Comparison of ENCODE assay signal across 8 cellular contexts in the genomic region with DNA sequence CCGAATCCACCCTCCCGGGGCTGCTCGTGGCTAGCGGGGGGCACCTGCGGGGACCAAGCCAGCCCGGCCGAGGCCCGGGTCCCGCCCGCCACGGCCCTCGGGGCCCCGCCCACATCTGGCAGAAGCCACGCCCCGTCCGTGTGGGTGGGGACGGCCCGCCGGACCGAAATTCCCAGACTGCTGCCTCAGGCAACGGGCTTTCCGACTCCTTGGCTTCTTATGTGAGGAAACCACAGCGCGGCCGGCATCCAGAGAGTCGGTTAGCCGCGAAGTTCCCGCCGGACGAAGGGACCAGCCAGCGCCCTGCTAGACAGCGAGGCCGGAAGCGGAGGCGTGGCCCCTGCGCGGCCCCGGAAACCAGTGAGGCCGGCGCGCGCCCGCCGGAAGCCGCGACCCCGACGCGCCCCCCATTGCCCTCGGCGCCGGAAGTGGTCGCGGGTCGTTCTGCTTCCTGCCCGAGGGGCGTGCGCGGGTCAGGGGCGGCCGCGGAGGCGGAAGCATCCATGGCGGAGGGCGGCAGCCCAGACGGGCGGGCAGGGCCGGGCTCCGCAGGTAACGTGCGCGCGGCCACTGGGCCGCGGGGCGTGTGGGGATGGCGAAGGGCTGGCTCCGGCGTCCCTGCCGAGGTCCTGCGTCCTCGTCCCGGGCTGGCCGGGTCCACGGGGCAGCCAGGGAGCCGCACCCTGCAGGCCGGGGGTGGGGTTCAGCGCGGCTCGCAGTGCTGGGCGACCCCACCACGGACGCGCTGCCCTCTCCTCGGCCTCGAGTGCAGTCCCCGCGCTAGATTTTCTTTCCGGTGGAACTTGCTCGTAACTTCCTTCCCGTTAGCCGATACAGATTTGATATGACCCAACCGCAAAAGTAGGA. TPM values are rescaled to one million over a fixed set of nuclear protein-coding genes. Genes with fewer than 3 reads are reported as not detected.
DNase-seq lines count a peak whose midpoint lies in the region; ATAC-seq and TF ChIP-seq lines count a peak whose summit lies in the region.

A gene with protein sequence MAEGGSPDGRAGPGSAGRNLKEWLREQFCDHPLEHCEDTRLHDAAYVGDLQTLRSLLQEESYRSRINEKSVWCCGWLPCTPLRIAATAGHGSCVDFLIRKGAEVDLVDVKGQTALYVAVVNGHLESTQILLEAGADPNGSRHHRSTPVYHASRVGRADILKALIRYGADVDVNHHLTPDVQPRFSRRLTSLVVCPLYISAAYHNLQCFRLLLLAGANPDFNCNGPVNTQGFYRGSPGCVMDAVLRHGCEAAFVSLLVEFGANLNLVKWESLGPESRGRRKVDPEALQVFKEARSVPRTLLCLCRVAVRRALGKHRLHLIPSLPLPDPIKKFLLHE (plus strand): TSS at position 360 of the 867 bp plus-strand sequence. CDS start 144 bp downstream, at position 504.

- DNase-seq in DMS79 (lab: John Stamatoyannopoulos, UW) (peak; percentile 50), HuH-7.5 (ENCODE audit: low spot score) (peak; percentile 79), SHP77 treated with DMSO at 0.1 percent for 48 hours (lab: John Stamatoyannopoulos, UW) (peak; percentile 63), foreskin fibroblast (peak; percentile 78 to 93)
- DNase-seq in activated effector memory CD4-positive, alpha-beta T cell treated with anti-CD3 and anti-CD28 coated beads, Interleukin-2, amount 50 U/mL, for 16 hours = peak; percentile 91

- peak; percentile 87 for ATAC-seq in GM21528 (IDR thresholded peaks at IDR 0.05; ENCODE audit: low FRiP score, unreplicated experiment)

- H3K4me3 ChIP-seq in foreskin fibroblast (ENCODE audit: low read depth in 1 of 2, low read length in 2 of 2) (peak within 1 kb of the TSS; percentile 93 to 99), neuron (ENCODE audit: low read length) (peak within 1 kb of the TSS; percentile 59)

- peak within 1 kb of the TSS; percentile 77 for H2AFZ ChIP-seq in neuron (ENCODE audit: low read depth, low read length)

- H3K36me3 ChIP-seq in neuron (ENCODE audit: insufficient read depth, low read length) = peaks cover 4% of the 10 kb centered on the region

- H3K9me3 ChIP-seq in neuron (ENCODE audit: low read length) = peaks cover 9% of the 10 kb centered on the region

- H3K27me3 ChIP-seq in neuron (ENCODE audit: insufficient read depth, low read length) = no peaks in the 10 kb centered on the region

- TF ChIP-seq CTCF in foreskin fibroblast (IDR thresholded peaks at IDR 0.05; ENCODE audit: low read depth, low read length) = no peak
- TF ChIP-seq CTCF in subcutaneous adipose tissue (IDR thresholded peaks at IDR 0.05; ENCODE audit: low read depth) = no peak

- peaks cover 17% of the 10 kb centered on the region for H3K4me1 ChIP-seq in neuron (ENCODE audit: insufficient read depth, low read length)

RNA-seq across cellular contexts. Expression of the gene that starts here (rescaled TPM):
- total RNA-seq in subcutaneous adipose tissue = 10 to 100 TPM in 3 of 4 donors, 1 to 10 TPM in 1; 7.3 to 19.4 (median 17.2) TPM

Comparison
In these comparisons a context has a peak if more than half of its experiments do, and no peak if none do; other contexts are left out.
1. Peak in every context shown above with its lines: DNase-seq, ATAC-seq and H3K4me3 ChIP-seq.